ENCODE assay signal across 8 cellular contexts in the genomic region with DNA sequence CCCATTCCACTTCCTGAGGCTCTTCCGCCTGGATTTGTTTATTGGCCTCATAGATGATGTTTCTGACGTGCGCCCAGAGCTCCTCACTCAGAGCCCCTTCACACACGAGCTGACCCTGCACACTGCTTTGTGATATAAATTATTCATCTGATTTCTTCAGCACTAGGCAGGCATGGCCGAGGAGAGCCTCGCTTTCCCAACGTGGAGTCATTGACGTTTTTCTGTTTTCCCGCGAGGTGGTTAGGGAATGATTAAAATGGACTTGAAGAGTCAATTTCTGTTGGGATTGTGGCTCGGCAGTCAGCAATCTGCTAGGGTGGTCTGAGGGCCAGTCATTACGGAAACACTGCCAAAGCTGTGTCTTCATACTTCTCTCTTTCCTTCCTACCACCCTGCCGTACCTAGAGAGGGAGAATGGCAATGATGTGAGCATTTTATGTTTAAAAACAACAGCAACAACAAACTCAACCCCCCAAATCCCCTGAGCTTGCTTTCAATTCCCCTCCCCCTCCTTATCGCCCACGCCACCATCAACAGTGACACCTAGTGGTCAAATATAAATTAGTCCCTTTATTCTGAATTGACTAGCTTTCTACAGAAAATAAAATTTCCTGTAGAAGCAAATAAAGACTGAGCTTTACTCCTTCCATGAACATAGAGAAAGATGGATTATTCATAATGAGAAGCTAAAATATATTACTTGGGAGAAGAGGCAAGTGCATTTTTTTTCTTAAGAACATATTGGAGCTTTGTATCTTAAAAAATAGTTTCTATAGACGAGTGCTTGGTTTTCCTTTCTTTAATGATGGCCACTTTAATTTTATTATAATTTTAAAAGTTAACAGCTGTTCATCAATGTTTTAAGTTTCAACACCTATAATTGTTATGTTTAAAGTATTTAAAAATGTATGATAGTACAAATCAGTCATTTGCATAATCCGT.
DNase-seq lines count a peak whose midpoint lies in the region; ATAC-seq and TF ChIP-seq lines count a peak whose summit lies in the region.

No MANE protein-coding gene starts in this region.

- peak overlapping the region; percentile 56 for H3K4me3 ChIP-seq in AG10803 (ENCODE audit: low read length)

- ATAC-seq in GM18909 (IDR thresholded peaks at IDR 0.05; ENCODE audit: poor library complexity, unreplicated experiment) (peak; percentile 53), GM21360 (IDR thresholded peaks at IDR 0.05; ENCODE audit: unreplicated experiment) (no peak)

- DNase-seq in AG10803 (ENCODE audit: low read depth), result peak; percentile 71
- DNase-seq in NCI-H1417 (lab: John Stamatoyannopoulos, UW), result peak; percentile 76 to 92 (median 84)
- peak in 3 of 5 experiments; percentile 6 to 51 (median 34) for DNase-seq in T-helper 2 cell
- DNase-seq in cerebellum (ENCODE audit: low spot score), result peak; percentile 67
- DNase-seq in inferior parietal cortex (ENCODE audit: extremely low spot score), result peak; percentile 70
- DNase-seq in stimulated activated CD4-positive, alpha-beta T cell treated with anti-CD3 and anti-CD28 coated beads, Interleukin-12 subunit alpha, Interleukin-12 subunit beta, amount 100 ng/mL, for 4 hours, result peak; percentile 11

- peak; percentile 82 for TF ChIP-seq CTCF in AG10803 (conservative IDR thresholded peaks at IDR 0.05; ENCODE audit: low read length)

Comparison
In these comparisons a context has a peak if more than half of its experiments do, and no peak if none do; other contexts are left out.
1. DNase-seq: peak in every context shown above with its lines; median percentile 84 in NCI-H1417; 71 in AG10803; 70 in inferior parietal cortex; 67 in cerebellum; 34 in T-helper 2 cell; 11 in stimulated activated CD4-positive, alpha-beta T cell treated with anti-CD3 and anti-CD28 coated beads, Interleukin-12 subunit alpha, Interleukin-12 subunit beta, amount 100 ng/mL, for 4 hours.